8 cellular contexts compared by ENCODE assay signal in the genomic region with DNA sequence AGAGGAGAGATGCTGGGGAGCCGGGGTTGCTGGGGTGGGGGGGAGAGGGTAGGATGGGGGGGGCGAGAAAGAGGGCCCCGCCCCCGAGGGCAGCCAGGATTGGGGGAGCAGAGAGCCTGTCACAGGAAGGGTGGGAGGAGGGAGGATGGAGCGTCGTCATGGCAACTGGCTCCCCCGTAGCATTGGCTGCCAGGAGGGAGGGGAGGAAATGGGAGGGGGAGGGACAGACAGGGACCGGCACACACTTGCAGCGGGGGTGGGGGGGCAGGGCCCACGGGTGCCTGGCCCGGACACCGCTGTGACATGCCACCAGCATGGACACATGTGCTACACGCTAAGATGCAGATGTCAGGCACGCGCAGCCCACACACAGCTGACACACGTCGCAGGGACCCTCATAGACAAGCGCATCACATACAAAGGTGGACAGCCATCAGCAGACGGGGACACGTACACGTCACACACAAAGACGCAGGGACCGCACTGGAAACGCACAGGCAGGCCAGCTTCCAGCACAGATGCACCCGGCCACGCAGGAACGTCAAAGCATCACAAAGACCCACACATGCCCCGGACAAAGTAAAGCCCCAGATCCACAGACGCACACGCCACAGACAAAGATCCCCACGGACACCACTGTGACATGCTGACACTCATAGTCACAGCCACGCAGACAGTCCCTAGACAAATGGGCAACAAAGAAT. TPM values are rescaled to one million over a fixed set of nuclear protein-coding genes. Genes with fewer than 3 reads are reported as not detected.
DNase-seq lines count a peak whose midpoint lies in the region; ATAC-seq and TF ChIP-seq lines count a peak whose summit lies in the region.

A gene with protein sequence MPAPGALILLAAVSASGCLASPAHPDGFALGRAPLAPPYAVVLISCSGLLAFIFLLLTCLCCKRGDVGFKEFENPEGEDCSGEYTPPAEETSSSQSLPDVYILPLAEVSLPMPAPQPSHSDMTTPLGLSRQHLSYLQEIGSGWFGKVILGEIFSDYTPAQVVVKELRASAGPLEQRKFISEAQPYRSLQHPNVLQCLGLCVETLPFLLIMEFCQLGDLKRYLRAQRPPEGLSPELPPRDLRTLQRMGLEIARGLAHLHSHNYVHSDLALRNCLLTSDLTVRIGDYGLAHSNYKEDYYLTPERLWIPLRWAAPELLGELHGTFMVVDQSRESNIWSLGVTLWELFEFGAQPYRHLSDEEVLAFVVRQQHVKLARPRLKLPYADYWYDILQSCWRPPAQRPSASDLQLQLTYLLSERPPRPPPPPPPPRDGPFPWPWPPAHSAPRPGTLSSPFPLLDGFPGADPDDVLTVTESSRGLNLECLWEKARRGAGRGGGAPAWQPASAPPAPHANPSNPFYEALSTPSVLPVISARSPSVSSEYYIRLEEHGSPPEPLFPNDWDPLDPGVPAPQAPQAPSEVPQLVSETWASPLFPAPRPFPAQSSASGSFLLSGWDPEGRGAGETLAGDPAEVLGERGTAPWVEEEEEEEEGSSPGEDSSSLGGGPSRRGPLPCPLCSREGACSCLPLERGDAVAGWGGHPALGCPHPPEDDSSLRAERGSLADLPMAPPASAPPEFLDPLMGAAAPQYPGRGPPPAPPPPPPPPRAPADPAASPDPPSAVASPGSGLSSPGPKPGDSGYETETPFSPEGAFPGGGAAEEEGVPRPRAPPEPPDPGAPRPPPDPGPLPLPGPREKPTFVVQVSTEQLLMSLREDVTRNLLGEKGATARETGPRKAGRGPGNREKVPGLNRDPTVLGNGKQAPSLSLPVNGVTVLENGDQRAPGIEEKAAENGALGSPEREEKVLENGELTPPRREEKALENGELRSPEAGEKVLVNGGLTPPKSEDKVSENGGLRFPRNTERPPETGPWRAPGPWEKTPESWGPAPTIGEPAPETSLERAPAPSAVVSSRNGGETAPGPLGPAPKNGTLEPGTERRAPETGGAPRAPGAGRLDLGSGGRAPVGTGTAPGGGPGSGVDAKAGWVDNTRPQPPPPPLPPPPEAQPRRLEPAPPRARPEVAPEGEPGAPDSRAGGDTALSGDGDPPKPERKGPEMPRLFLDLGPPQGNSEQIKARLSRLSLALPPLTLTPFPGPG (N-terminal part only) (minus strand): TSS at position 36 of the 704 bp plus-strand sequence. CDS start 259 bp downstream, outside the sequence.

- peaks cover 18% of the 10 kb centered on the region for H3K4me1 Mint-ChIP-seq in activated CD8-positive, alpha-beta T cell treated with anti-CD3 and anti-CD28 coated beads, Interleukin-2, amount 10 ng/mL, durations not matched to agents 7 days and 5 days (ENCODE audit: low read depth)
- peaks cover 7% of the 10 kb centered on the region for H3K4me1 Mint-ChIP-seq in endodermal cell

- H3K4me3 ChIP-seq in endodermal cell (ENCODE audit: low read length), result peak within 1 kb of the TSS; percentile 67

- no peaks in the 10 kb centered on the region for H3K36me3 ChIP-seq in endodermal cell (ENCODE audit: control insufficient read depth, insufficient read depth, low read length)

- H3K9me3 ChIP-seq in endodermal cell (ENCODE audit: control insufficient read depth, low read length), result no peaks in the 10 kb centered on the region

- DNase-seq in DMS79 treated with DMSO at 0.1 percent for 48 hours (lab: John Stamatoyannopoulos, UW) (peak; percentile 58), NCI-H2196 (lab: John Stamatoyannopoulos, UW; ENCODE audit: unreplicated experiment) (peak; percentile 86), endodermal cell (no peak), posterior cingulate gyrus (peak; percentile 82 to 99 (median 90)), posterior vena cava (ENCODE audit: low spot score) (no peak), NCI-H2107 treated with DMSO at 0.1 percent for 48 hours (lab: John Stamatoyannopoulos, UW; ENCODE audit: unreplicated experiment) (no peak)
- DNase-seq in activated CD8-positive, alpha-beta T cell treated with anti-CD3 and anti-CD28 coated beads, Interleukin-2, amount 10 ng/mL, durations not matched to agents 7 days and 5 days, result peak; percentile 90

- no peaks in the 10 kb centered on the region for H3K27me3 Mint-ChIP-seq in activated CD8-positive, alpha-beta T cell treated with anti-CD3 and anti-CD28 coated beads, Interleukin-2, amount 10 ng/mL, durations not matched to agents 7 days and 5 days (ENCODE audit: low read depth)
- H3K27me3 Mint-ChIP-seq in endodermal cell (ENCODE audit: insufficient read depth), result peaks cover 23% of the 10 kb centered on the region

- no peak within 1 kb of the TSS for H3K9ac ChIP-seq in endodermal cell (ENCODE audit: extremely low read depth, low read length, poor library complexity, severe bottlenecking)

- intact Hi-C loops in posterior cingulate gyrus (cut with DNase I) (loop anchor here (10.0 kb wide), 1 partner anchor 73 kb away; no protein-coding TSS in a partner anchor), posterior vena cava (cut with DNase I) (no loop called here)

- peak within 1 kb of the TSS; percentile 78 for H3K4me3 Mint-ChIP-seq in activated CD8-positive, alpha-beta T cell treated with anti-CD3 and anti-CD28 coated beads, Interleukin-2, amount 10 ng/mL, durations not matched to agents 7 days and 5 days
- peak within 1 kb of the TSS; percentile 54 for H3K4me3 Mint-ChIP-seq in endodermal cell

- peak; percentile 54 for ATAC-seq in activated CD8-positive, alpha-beta T cell treated with anti-CD3 and anti-CD28 coated beads, Interleukin-2, amount 10 ng/mL, durations not matched to agents 7 days and 5 days
- ATAC-seq in HG03025 (IDR thresholded peaks at IDR 0.05; ENCODE audit: low FRiP score, unreplicated experiment), result no peak

- no peak for TF ChIP-seq CTCF in endodermal cell (conservative IDR thresholded peaks at IDR 0.05)

- H3K27ac ChIP-seq in endodermal cell (ENCODE audit: low read depth, low read length), result no peak within 1 kb of the TSS

- no peaks in the 10 kb centered on the region for H3K36me3 Mint-ChIP-seq in activated CD8-positive, alpha-beta T cell treated with anti-CD3 and anti-CD28 coated beads, Interleukin-2, amount 10 ng/mL, durations not matched to agents 7 days and 5 days (ENCODE audit: low read depth)
- no peaks in the 10 kb centered on the region for H3K36me3 Mint-ChIP-seq in endodermal cell (ENCODE audit: low read depth)

- H3K27ac Mint-ChIP-seq in activated CD8-positive, alpha-beta T cell treated with anti-CD3 and anti-CD28 coated beads, Interleukin-2, amount 10 ng/mL, durations not matched to agents 7 days and 5 days, result peak within 1 kb of the TSS; percentile 21
- no peak within 1 kb of the TSS for H3K27ac Mint-ChIP-seq in endodermal cell

- POLR2A ChIA-PET in activated CD8-positive, alpha-beta T cell treated with anti-CD3 and anti-CD28 coated beads, Interleukin-2, amount 10 ng/mL, durations not matched to agents 7 days and 5 days (lab: Charles Lee), result no interaction called here

- H3K9me3 Mint-ChIP-seq in activated CD8-positive, alpha-beta T cell treated with anti-CD3 and anti-CD28 coated beads, Interleukin-2, amount 10 ng/mL, durations not matched to agents 7 days and 5 days (ENCODE audit: insufficient read depth), result no peaks in the 10 kb centered on the region
- H3K9me3 Mint-ChIP-seq in endodermal cell, result no peaks in the 10 kb centered on the region

- CTCF ChIA-PET in activated CD8-positive, alpha-beta T cell treated with anti-CD3 and anti-CD28 coated beads, Interleukin-2, amount 10 ng/mL, durations not matched to agents 7 days and 5 days (lab: Charles Lee), result no interaction called here

- WGBS in endodermal cell (ENCODE audit: insufficient coverage in 1 of 2, insufficient read length in 1 of 2), 2 experiments, result 29 to 36% methylated on average over 12 to 31 of the region's 32 CpGs

- no peaks in the 10 kb centered on the region for H3K4me1 ChIP-seq in endodermal cell (ENCODE audit: control insufficient read depth, insufficient read depth, low read length)

- H3K27me3 ChIP-seq in endodermal cell (ENCODE audit: control insufficient read depth, insufficient read depth, low read length, poor library complexity, severe bottlenecking), result peaks cover 19% of the 10 kb centered on the region

RNA-seq across cellular contexts. Expression of the gene that starts here (rescaled TPM):
- total RNA-seq in activated CD8-positive, alpha-beta T cell treated with anti-CD3 and anti-CD28 coated beads, Interleukin-2, amount 10 ng/mL, durations not matched to agents 7 days and 5 days, result 1 to 10 TPM; 2.8 to 3.7 TPM
- 10 to 100 TPM; 11.1 to 14.5 TPM for total RNA-seq in endodermal cell
- 9.3 TPM for polyA plus RNA-seq in endodermal cell (2013, experiment 1 of 2)
- 7.6 TPM for polyA plus RNA-seq in endodermal cell (2013, experiment 2 of 2)
- total RNA-seq in posterior vena cava, result under 1 TPM; 0.19 to 0.57 TPM

Comparison
In these comparisons a context has a peak if more than half of its experiments do, and no peak if none do; other contexts are left out.
1. DNase-seq: peak in DMS79 treated with DMSO at 0.1 percent for 48 hours (single experiment), NCI-H2196 (single experiment), activated CD8-positive, alpha-beta T cell treated with anti-CD3 and anti-CD28 coated beads, Interleukin-2, amount 10 ng/mL, durations not matched to agents 7 days and 5 days (single experiment) and posterior cingulate gyrus (10 of 10); none in endodermal cell (single experiment), posterior vena cava (single experiment) and NCI-H2107 treated with DMSO at 0.1 percent for 48 hours (single experiment).